Comparison of ENCODE assay signal across 1 cellular context in the genomic region with DNA sequence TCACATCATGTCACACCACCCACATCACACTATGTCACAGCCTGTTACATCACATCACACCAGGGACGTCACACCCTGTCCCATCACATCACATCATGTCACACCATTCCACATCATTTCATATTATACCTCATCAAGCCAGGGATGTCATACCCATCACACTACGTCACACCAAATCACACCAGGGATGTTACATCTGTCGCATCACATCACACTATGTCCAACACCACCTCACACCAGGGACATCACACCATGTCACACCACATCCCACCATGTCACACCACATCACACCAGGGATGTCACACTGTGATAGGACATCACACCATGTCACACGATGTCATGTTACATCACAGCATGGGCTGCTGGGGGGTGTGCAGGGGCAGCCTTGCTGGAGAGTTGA.
TF ChIP-seq lines count a peak whose summit lies in the region.

No MANE protein-coding gene starts in this region.

TF ChIP-seq in HEK293, 187 proteins besides CTCF, POLR2A, EP300 and RAD21 (continued from another document):
- TF ChIP-seq PRDM6 (tag by site-specific recombination; IDR thresholded peaks at IDR 0.05) = no peak
- TF ChIP-seq ZIC2 (tag by site-specific recombination; IDR thresholded peaks at IDR 0.05) = peak; percentile 49
- TF ChIP-seq, protein P1, sequence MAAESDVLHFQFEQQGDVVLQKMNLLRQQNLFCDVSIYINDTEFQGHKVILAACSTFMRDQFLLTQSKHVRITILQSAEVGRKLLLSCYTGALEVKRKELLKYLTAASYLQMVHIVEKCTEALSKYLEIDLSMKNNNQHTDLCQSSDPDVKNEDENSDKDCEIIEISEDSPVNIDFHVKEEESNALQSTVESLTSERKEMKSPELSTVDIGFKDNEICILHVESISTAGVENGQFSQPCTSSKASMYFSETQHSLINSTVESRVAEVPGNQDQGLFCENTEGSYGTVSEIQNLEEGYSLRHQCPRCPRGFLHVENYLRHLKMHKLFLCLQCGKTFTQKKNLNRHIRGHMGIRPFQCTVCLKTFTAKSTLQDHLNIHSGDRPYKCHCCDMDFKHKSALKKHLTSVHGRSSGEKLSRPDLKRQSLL (tag by site-specific recombination; IDR thresholded peaks at IDR 0.05) = no peak
- TF ChIP-seq REPIN1 (tag by site-specific recombination; IDR thresholded peaks at IDR 0.05; ENCODE audit: low read depth) = no peak
- peak; percentile 50 for TF ChIP-seq ZNF629 (tag by site-specific recombination; IDR thresholded peaks at IDR 0.05)
- TF ChIP-seq GFI1B (tag by site-specific recombination; IDR thresholded peaks at IDR 0.05) = no peak
- TF ChIP-seq GLIS1 (tag by site-specific recombination; IDR thresholded peaks at IDR 0.05) = no peak
- TF ChIP-seq, protein P2, sequence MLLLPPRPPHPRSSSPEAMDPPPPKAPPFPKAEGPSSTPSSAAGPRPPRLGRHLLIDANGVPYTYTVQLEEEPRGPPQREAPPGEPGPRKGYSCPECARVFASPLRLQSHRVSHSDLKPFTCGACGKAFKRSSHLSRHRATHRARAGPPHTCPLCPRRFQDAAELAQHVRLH (tag by site-specific recombination; IDR thresholded peaks at IDR 0.05) = no peak
